18 cellular contexts compared by ENCODE assay signal in genomic region chr2:207633686-207634085, GRCh38. TPM values are rescaled to one million over a fixed set of nuclear protein-coding genes. Genes with fewer than 3 reads are reported as not detected.
DNase-seq lines count a peak whose midpoint lies in the region; ATAC-seq, FAIRE-seq and TF ChIP-seq lines count a peak whose summit lies in the region.
"Had no signal": no experiment of that assay in that cellular context is flagged by ENCODE, and none has a peak within 500 bp of the region (broad histone marks: within the 10 kb centered on the region; RNA-seq: fewer than 3 reads in every experiment).

No MANE protein-coding gene starts in this region.

- H2AK5ac ChIP-seq in trophoblast cell (ENCODE audit: low read length), result no peak overlapping the region

- RAD21 ChIA-PET in HCT116 (lab: Charles Lee; ENCODE audit: low non-redundant PET in 1 of 2, low total read pairs in 2 of 2, uncharacterized antibody in 2 of 2, unreplicated experiment in 2 of 2), result no interaction called here

- no peak for TF ChIP-seq EP300 in A549 (IDR thresholded peaks at IDR 0.05)

- H3K27me3 ChIP-seq in HCT116 (ENCODE audit: insufficient read depth, low read length), result no peaks in the 10 kb centered on the region
- H3K27me3 ChIP-seq in RWPE2 (ENCODE audit: insufficient read depth, poor library complexity, severe bottlenecking), result no peaks in the 10 kb centered on the region
- no peaks in the 10 kb centered on the region for H3K27me3 ChIP-seq in trophoblast cell (ENCODE audit: insufficient read depth, low read length)
- H3K27me3 ChIP-seq: BLaER1, MG63 had no signal

- no peak overlapping the region for H2BK12ac ChIP-seq in trophoblast cell (ENCODE audit: low read length)

- no peaks in the 10 kb centered on the region for H3K79me1 ChIP-seq in trophoblast cell (ENCODE audit: low read length)

- no peak overlapping the region for H2AFZ ChIP-seq in HCT116 (ENCODE audit: low read depth, low read length, poor library complexity, severe bottlenecking)
- no peak overlapping the region for H2AFZ ChIP-seq in trophoblast cell (ENCODE audit: insufficient read depth, low read length, poor library complexity)

- TF ChIP-seq CTCF in A549 (IDR thresholded peaks at IDR 0.05) (no peak), HCT116 (IDR thresholded peaks at IDR 0.05 in 2 of 3, conservative IDR thresholded peaks at IDR 0.05 in 1 of 3; ENCODE audit: borderline replicate concordance in 1 of 3, insufficient read depth in 1 of 3, low read depth in 2 of 3, low read length in 2 of 3) (no peak), RWPE2 (IDR thresholded peaks at IDR 0.05; ENCODE audit: poor library complexity, severe bottlenecking) (no peak)

- peak overlapping the region; percentile 35 for H4K91ac ChIP-seq in trophoblast cell (ENCODE audit: low read depth, low read length)

- no peak for TF ChIP-seq POLR2A in A549 (IDR thresholded peaks at IDR 0.05; ENCODE audit: low read length)
- no peak for TF ChIP-seq POLR2A in HCT116 (IDR thresholded peaks at IDR 0.05; ENCODE audit: borderline replicate concordance, extremely low read depth, insufficient read depth, insufficient read length)

- TF ChIP-seq RAD21 in A549 (conservative IDR thresholded peaks at IDR 0.05 in 1 of 2, IDR thresholded peaks at IDR 0.05 in 1 of 2), result no peak
- TF ChIP-seq RAD21 in HCT116 (IDR thresholded peaks at IDR 0.05; ENCODE audit: low read depth), result no peak

- H3K9me3 ChIP-seq in A549 (no peaks in the 10 kb centered on the region), HCT116 (ENCODE audit: control insufficient read depth in 1 of 2, insufficient read depth in 1 of 2, low read depth in 1 of 2, low read length in 2 of 2) (no peaks in the 10 kb centered on the region), RWPE2 (ENCODE audit: severe bottlenecking) (no peaks in the 10 kb centered on the region), trophoblast cell (ENCODE audit: insufficient read depth, low read depth, low read length) (no peaks in the 10 kb centered on the region)
- H3K9me3 ChIP-seq: BLaER1, MG63 had no signal

- H3K23ac ChIP-seq in trophoblast cell (ENCODE audit: low read length), result no peak overlapping the region

- peak overlapping the region; percentile 33 for H2BK5ac ChIP-seq in trophoblast cell (ENCODE audit: low read depth, low read length, poor library complexity)

- H3K9ac ChIP-seq in HCT116 (ENCODE audit: low read length) (no peak overlapping the region), trophoblast cell (ENCODE audit: low read length) (no peak overlapping the region)
- H3K9ac ChIP-seq: BLaER1 had no signal

- no peak overlapping the region for H3K4me3 ChIP-seq in A549
- H3K4me3 ChIP-seq in HCT116 (replicated peaks in 1 of 2; ENCODE audit: low read depth in 1 of 2, low read length in 2 of 2), result no peak overlapping the region
- H3K4me3 ChIP-seq in RWPE2 (ENCODE audit: severe bottlenecking), result no peak overlapping the region
- H3K4me3 ChIP-seq in trophoblast cell (ENCODE audit: low read depth, low read length), result no peak overlapping the region
- H3K4me3 ChIP-seq: BLaER1, MG63 had no signal

- H2BK120ac ChIP-seq in trophoblast cell (ENCODE audit: insufficient read depth, low read length, poor library complexity), result no peak overlapping the region

- BruUV-seq in HCT116 (replicated peaks; lab: Mats Ljungman, UMichigan), result no TSS peak

- no peak for ATAC-seq in A549
- no peak for ATAC-seq in HCT116
- ATAC-seq in RWPE2 (ENCODE audit: low read depth), result no peak
- no peak for ATAC-seq in HG02571 (IDR thresholded peaks at IDR 0.05; ENCODE audit: unreplicated experiment)
- ATAC-seq: CD8-positive, alpha-beta T cell had no signal

- H3K4me2 ChIP-seq in A549 (peak overlapping the region; percentile 90), HCT116 (ENCODE audit: low read length) (peak overlapping the region; percentile 60), trophoblast cell (ENCODE audit: low read length) (no peak overlapping the region)
- H3K4me2 ChIP-seq: BLaER1 had no signal

- intact Hi-C loops in HCT116 (cut with micrococcal nuclease), result no loop called here

- no peaks in the 10 kb centered on the region for H3K79me2 ChIP-seq in HCT116 (ENCODE audit: insufficient read depth, low read length)
- H3K79me2 ChIP-seq in trophoblast cell (ENCODE audit: control insufficient read depth, insufficient read depth, low read length, poor library complexity), result no peaks in the 10 kb centered on the region

- no peak overlapping the region for H4K12ac ChIP-seq in trophoblast cell (ENCODE audit: low read depth, low read length)

- no peaks in the 10 kb centered on the region for H3K36me3 ChIP-seq in HCT116 (ENCODE audit: control insufficient read depth in 1 of 2, insufficient read depth in 2 of 2, low read length in 2 of 2)
- H3K36me3 ChIP-seq in RWPE2 (ENCODE audit: low read depth), result no peaks in the 10 kb centered on the region
- no peaks in the 10 kb centered on the region for H3K36me3 ChIP-seq in trophoblast cell (ENCODE audit: control insufficient read depth in 1 of 2, insufficient read depth in 2 of 2, low read length in 2 of 2)
- H3K36me3 ChIP-seq: BLaER1, MG63 had no signal

- no peak for FAIRE-seq in A549 (lab: Jason Lieb, UNC)
- FAIRE-seq: D721Med had no signal

- H4K8ac ChIP-seq in trophoblast cell (ENCODE audit: low read depth, low read length), result no peak overlapping the region

- POLR2A ChIA-PET in A549 (lab: Yijun Ruan, JAX), result interaction anchor here (0.6 to 2.6 kb wide), 7 partner anchors 9 to 395 kb away, joined by 3 to 30 read pairs (median 5); partner anchors contain the start of genes CCNYL1, CREB1 and METTL21A
- POLR2A ChIA-PET in HCT116 (lab: Charles Lee), result interaction anchor here (1.1 kb wide), 1 partner anchor 79 kb away, joined by 3 read pairs; no protein-coding TSS in a partner anchor

- H3K18ac ChIP-seq in trophoblast cell (ENCODE audit: low read length), result no peak overlapping the region

- H3K27ac ChIP-seq in A549 (peak overlapping the region; percentile 89 to 94), HCT116 (ENCODE audit: low read depth, low read length) (no peak overlapping the region), RWPE2 (ENCODE audit: poor library complexity, severe bottlenecking) (peak overlapping the region; percentile 69), trophoblast cell (ENCODE audit: low read depth, low read length) (no peak overlapping the region)
- H3K27ac ChIP-seq: BLaER1 had no signal

- peaks cover 53% of the 10 kb centered on the region for H3K4me1 ChIP-seq in A549
- H3K4me1 ChIP-seq in HCT116 (ENCODE audit: control insufficient read depth in 1 of 2, insufficient read depth in 2 of 2, low read length in 2 of 2), result peaks cover 16 to 24% of the 10 kb centered on the region in 2 experiments
- H3K4me1 ChIP-seq in RWPE2 (ENCODE audit: insufficient read depth, poor library complexity, severe bottlenecking), result peaks cover 27% of the 10 kb centered on the region
- peaks cover 5 to 10% of the 10 kb centered on the region in 2 experiments for H3K4me1 ChIP-seq in trophoblast cell (ENCODE audit: control insufficient read depth in 1 of 2, insufficient read depth in 2 of 2, low read length in 2 of 2)

- DNase-seq in A549 (ENCODE audit: low read depth in 1 of 2, low spot score in 1 of 2), result no peak
- no peak for DNase-seq in HCT116 (ENCODE audit: low read depth, low spot score)
- DNase-seq in RWPE2 (ENCODE audit: low spot score), result no peak
- DNase-seq in trophoblast cell, result peak in 1 of 2 donors; percentile 9
- no peak for DNase-seq in NK-92 treated with Interleukin-12 subunit alpha and Interleukin-12 subunit beta, amount 100 ng/mL, for 24 hours (lab: John Stamatoyannopoulos, UW)
- no peak for DNase-seq in NCI-H524 (lab: John Stamatoyannopoulos, UW)
- DNase-seq: CD8-positive, alpha-beta T cell; DMS79; NCI-H1092 treated with DMSO at 0.1 percent for 48 hours; NCI-H146; NCI-H2029 treated with DMSO at 0.1 percent for 48 hours; NCI-H2171; NCI-H69; RPMI8226 had no signal

- H3K14ac ChIP-seq in trophoblast cell (ENCODE audit: low read length), result no peak overlapping the region

- no peaks in the 10 kb centered on the region for H3K9me2 ChIP-seq in HCT116 (ENCODE audit: insufficient read depth)

- 45% methylated on average over 3 of the region's 3 CpGs for WGBS in A549 (ENCODE audit: missing lambda C conversion rate)
- no CpG with 5 or more reads among the region's 3 CpGs for WGBS in trophoblast cell (ENCODE audit: extremely low coverage, insufficient coverage, insufficient read length)

- no peak overlapping the region for H3K4ac ChIP-seq in trophoblast cell (ENCODE audit: low read depth, low read length)

- H4K20me1 ChIP-seq in HCT116 (ENCODE audit: insufficient read depth), result no peaks in the 10 kb centered on the region
- H4K20me1 ChIP-seq: BLaER1 had no signal

- CTCF ChIA-PET in A549 (lab: Yijun Ruan, JAX), result interaction anchor here (0.6 to 2.5 kb wide), 11 partner anchors 8 to 620 kb away, joined by 3 to 17 read pairs (median 4); partner anchors contain the start of gene METTL21A
- CTCF ChIA-PET in HCT116 (lab: Charles Lee), result interaction anchor here (0.9 to 2.0 kb wide), 3 partner anchors 9 to 59 kb away, joined by 3 to 8 read pairs (median 3); partner anchors contain the start of gene METTL21A

TF ChIP-seq in A549, 52 proteins besides CTCF, POLR2A, EP300 and RAD21:
- no peak for TF ChIP-seq HOXB13 (CRISPR knock-in tag; IDR thresholded peaks at IDR 0.05; ENCODE audit: low read depth)
- TF ChIP-seq HOXA7 (CRISPR knock-in tag; IDR thresholded peaks at IDR 0.05), result 0 out of 2 replicates have a peak, but pooled peaks have one; percentile 42

TF ChIP-seq in HCT116, 20 proteins besides CTCF, POLR2A, EP300 and RAD21 (continues in another document):
- TF ChIP-seq EZH2 (IDR thresholded peaks at IDR 0.05), result no peak
- no peak for TF ChIP-seq ATF3 (IDR thresholded peaks at IDR 0.05)
- TF ChIP-seq ZNF274 (IDR thresholded peaks at IDR 0.05; ENCODE audit: low read depth, low read length), result no peak
- TF ChIP-seq SIN3A (IDR thresholded peaks at IDR 0.05; ENCODE audit: low read depth), result no peak
- TF ChIP-seq JUND (IDR thresholded peaks at IDR 0.05), result no peak
- no peak for TF ChIP-seq MAX (IDR thresholded peaks at IDR 0.05)
- TF ChIP-seq YY1 (IDR thresholded peaks at IDR 0.05; ENCODE audit: extremely low read depth, insufficient replicate concordance, low read depth, low read length), result no peak
- no peak for TF ChIP-seq ELF1 (IDR thresholded peaks at IDR 0.05; ENCODE audit: borderline replicate concordance, low read depth)

RNA-seq across cellular contexts. Expression of gene METTL21A, which starts 8.5 kb away (rescaled TPM):
- polyA plus RNA-seq in A549 (2011; rRNA removed), result 31.1 and 40.1 TPM in 2 replicates
- 28.6 and 31.1 TPM in 2 replicates for polyA plus RNA-seq in A549 (2012; cell fraction: cytosol; rRNA removed)
- polyA plus RNA-seq in A549 (2012; cell fraction: nucleus; rRNA removed), result 11.5 and 15.6 TPM in 2 replicates
- 26.1 to 27.3 TPM (median 26.9 TPM) in 3 replicates for polyA plus RNA-seq in A549 (2017; fragmentation: RNase III; extraction: RNeasy Plus Mini Kit Qiagen cat#74134 plus additional on column Dnase treatment)
- polyA minus RNA-seq in A549 (2011; rRNA and poly(A)+ RNA removed), result 9.5 and 9.9 TPM in 2 replicates
- 25.7 TPM for total RNA-seq in HCT116 (2021; ENCODE audit: unreplicated experiment)
- 13.6 and 18.0 TPM in 2 replicates for polyA plus RNA-seq in HCT116 (2012)
- 15.3 and 15.7 TPM in 2 replicates for polyA plus RNA-seq in trophoblast cell (2013)

Comparison
In these comparisons a context has a peak if more than half of its experiments do, and no peak if none do; other contexts are left out.
1. H3K27ac ChIP-seq: peak in A549 (2 of 2) and RWPE2 (single experiment); none in HCT116 (single experiment) and trophoblast cell (single experiment).